Comparison of ENCODE assay signal across 25 cellular contexts in genomic region chr4:166777760-166778159, GRCh38.
"Had no signal": no experiment of that assay in that cellular context is flagged by ENCODE, and none has a peak within 500 bp of the region (broad histone marks: within the 10 kb centered on the region; RNA-seq: fewer than 3 reads in every experiment).

No MANE protein-coding gene starts in this region.

- ATAC-seq: activated CD8-positive, alpha-beta memory T cell treated with anti-CD3 and anti-CD28 coated beads, Interleukin-2, amount 10 ng/mL, durations not matched to agents 7 days and 5 days; activated T-cell treated with anti-CD3 and anti-CD28 coated beads, Interleukin-2, amount 50 U/mL, for 4 hours; activated T-helper 17 cell treated with anti-CD3 and anti-CD28 coated beads, Interleukin-2, amount 50 U/mL, for 72 hours; Panc1; Right ventricle myocardium inferior; T-cell had no signal

- DNase-seq: activated B cell treated with CpG ODN at 0.5 μM for 24 hours; activated CD4-positive, alpha-beta T cell treated with anti-CD3 and anti-CD28 coated beads for 1 hour; activated CD4-positive, alpha-beta T cell treated with anti-CD3 and anti-CD28 coated beads, Interleukin-2, amount 10 ng/mL, durations not matched to agents 24 days and 14 days; activated CD4-positive, alpha-beta T cell treated with anti-CD3 and anti-CD28 coated beads, Interleukin-2, amount 50 U/mL, for 48 hours; activated CD8-positive, alpha-beta memory T cell treated with anti-CD3 and anti-CD28 coated beads, Interleukin-2, amount 10 ng/mL, durations not matched to agents 7 days and 5 days; activated gamma-delta T cell; activated naive CD4-positive, alpha-beta T cell treated with anti-CD3 and anti-CD28 coated beads for 36 hours; activated naive CD8-positive, alpha-beta T cell treated with anti-CD3 and anti-CD28 coated beads for 36 hours; activated T-cell treated with anti-CD3 and anti-CD28 coated beads, Interleukin-2, amount 50 U/mL, for 4 hours; brain microvascular endothelial cell; MM.1S; NCI-H1105; NCI-H1436; NCI-H187; NCI-H2081; NCI-H446; NCI-H524 treated with DMSO at 0.1 percent for 48 hours; NCI-H748 treated with DMSO at 0.1 percent for 48 hours; RPMI8226; T-cell; T-helper 2 cell; T1000 had no signal
